ENCODE assay signal across 9 cellular contexts in genomic region chr4:184420881-184421416, GRCh38. TPM values are rescaled to one million over a fixed set of nuclear protein-coding genes. Genes with fewer than 3 reads are reported as not detected.
A peak's percentile ranks its signal among the peaks of the same experiment; 100 is the strongest.
DNase-seq lines count a peak whose midpoint lies in the region; ATAC-seq, FAIRE-seq and TF ChIP-seq lines count a peak whose summit lies in the region.
"Had no signal": no experiment of that assay in that cellular context is flagged by ENCODE, and none has a peak within 500 bp of the region (broad histone marks: within the 10 kb centered on the region; RNA-seq: fewer than 3 reads in every experiment).

No MANE protein-coding gene starts in this region.

- ATAC-seq in GM18505 (IDR thresholded peaks at IDR 0.05; ENCODE audit: unreplicated experiment), result peak; percentile 45
- peak; percentile 52 for ATAC-seq in GM21447 (IDR thresholded peaks at IDR 0.05; ENCODE audit: unreplicated experiment)
- ATAC-seq in HG03469 (IDR thresholded peaks at IDR 0.05; ENCODE audit: unreplicated experiment), result peak; percentile 26
- ATAC-seq: Panc1 had no signal

- DNase-seq in globus pallidus (ENCODE audit: low spot score) (peak; percentile 31), HuH-7.5 (ENCODE audit: low spot score) (no peak), HUDEP-2 (lab: John Stamatoyannopoulos, UW; ENCODE audit: unreplicated experiment in 76 of 76) (no peak), kidney (no peak), NCI-H146 (lab: John Stamatoyannopoulos, UW) (no peak)

- H3K36me3 ChIP-seq in kidney (ENCODE audit: control insufficient read depth in 1 of 2, insufficient read depth in 2 of 2, low read length in 2 of 2), result peaks cover 13 to 20% of the 10 kb centered on the region in 2 donors

- no peak for FAIRE-seq in kidney (lab: Jason Lieb, UNC)

- H3K4me3 ChIP-seq in kidney (ENCODE audit: low read length in 2 of 2), result no peak overlapping the region

- H3K4me1 ChIP-seq in kidney (ENCODE audit: control insufficient read depth in 1 of 2, insufficient read depth in 1 of 2, low read depth in 1 of 2, low read length in 2 of 2), result peaks cover 0 to 6% of the 10 kb centered on the region in 2 donors

- TF ChIP-seq CTCF in kidney (IDR thresholded peaks at IDR 0.05; ENCODE audit: borderline replicate concordance, extremely low read depth, insufficient read depth), result no peak

- H3K9me3 ChIP-seq in kidney (ENCODE audit: control insufficient read depth in 1 of 2, low read length in 2 of 2), result peaks cover 0 to 3% of the 10 kb centered on the region in 2 donors

- peak; percentile 26 for TF ChIP-seq POLR2A in GM18505 (IDR thresholded peaks at IDR 0.05; ENCODE audit: borderline replicate concordance, extremely low read depth, insufficient read depth, insufficient read length)

- H3K9ac ChIP-seq in kidney (ENCODE audit: low read length in 2 of 2), result no peak overlapping the region

- intact Hi-C loops in kidney (cut with DNase I), result no loop called here

- H3K27ac ChIP-seq in kidney (ENCODE audit: low read depth in 2 of 2, low read length in 2 of 2), result no peak overlapping the region

RNA-seq across cellular contexts. Expression of gene IRF2, which starts 53.4 kb away (rescaled TPM):
- total RNA-seq in kidney, result 42.8 TPM
- 16.8 TPM for polyA plus RNA-seq in kidney (ENCODE audit: insufficient read depth, low read depth, low replicate concordance)
